Comparison of ENCODE assay signal across 2 cellular contexts in the genomic region with DNA sequence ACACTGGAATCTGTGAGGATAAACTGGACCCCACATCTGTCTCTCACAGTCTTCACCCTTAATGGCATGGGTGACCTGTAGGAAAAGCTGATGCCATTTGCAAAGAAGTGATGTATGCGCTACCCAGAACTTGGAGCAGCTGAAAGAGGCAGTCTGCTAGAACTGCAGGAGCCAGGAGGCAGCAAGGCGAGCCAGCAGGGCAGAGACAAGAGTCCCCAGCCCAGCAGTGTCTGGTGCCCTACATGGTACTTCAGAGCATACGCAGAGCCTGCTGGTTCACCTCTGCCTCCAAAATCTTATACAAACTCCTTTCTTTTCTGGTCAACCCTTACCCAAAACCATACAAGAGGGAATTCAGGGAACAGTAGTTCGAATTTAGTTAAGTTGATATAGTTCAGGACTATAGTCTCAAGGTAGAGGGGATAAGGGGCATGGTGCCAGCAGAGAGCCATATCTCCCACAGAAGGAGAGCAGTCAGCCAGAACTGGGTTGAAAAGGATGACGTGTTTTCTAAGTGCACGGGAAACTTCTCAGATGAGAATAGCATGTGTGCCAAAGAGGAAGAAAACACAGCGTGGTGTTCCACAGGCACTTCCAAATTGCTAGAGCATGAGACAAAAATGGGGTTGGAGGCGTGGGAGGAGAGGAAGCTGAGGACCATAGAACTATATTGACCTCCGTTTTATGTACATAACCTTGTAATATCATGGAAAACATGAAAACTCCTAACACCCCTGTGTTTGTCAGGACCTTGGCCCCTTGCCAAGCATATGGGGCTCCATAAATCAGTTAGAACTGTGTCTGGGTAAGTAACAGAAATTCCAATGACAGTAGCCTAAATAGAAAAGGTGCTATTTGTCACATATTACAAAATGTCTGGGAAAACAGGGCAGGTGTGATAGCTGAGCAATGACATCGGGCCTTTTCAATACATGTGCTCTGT.
TF ChIP-seq lines count a peak whose summit lies in the region.

No MANE protein-coding gene starts in this region.

TF ChIP-seq in Ishikawa, 13 proteins besides CTCF, POLR2A, EP300 and RAD21 (continued from another document):
- TF ChIP-seq, protein P1, sequence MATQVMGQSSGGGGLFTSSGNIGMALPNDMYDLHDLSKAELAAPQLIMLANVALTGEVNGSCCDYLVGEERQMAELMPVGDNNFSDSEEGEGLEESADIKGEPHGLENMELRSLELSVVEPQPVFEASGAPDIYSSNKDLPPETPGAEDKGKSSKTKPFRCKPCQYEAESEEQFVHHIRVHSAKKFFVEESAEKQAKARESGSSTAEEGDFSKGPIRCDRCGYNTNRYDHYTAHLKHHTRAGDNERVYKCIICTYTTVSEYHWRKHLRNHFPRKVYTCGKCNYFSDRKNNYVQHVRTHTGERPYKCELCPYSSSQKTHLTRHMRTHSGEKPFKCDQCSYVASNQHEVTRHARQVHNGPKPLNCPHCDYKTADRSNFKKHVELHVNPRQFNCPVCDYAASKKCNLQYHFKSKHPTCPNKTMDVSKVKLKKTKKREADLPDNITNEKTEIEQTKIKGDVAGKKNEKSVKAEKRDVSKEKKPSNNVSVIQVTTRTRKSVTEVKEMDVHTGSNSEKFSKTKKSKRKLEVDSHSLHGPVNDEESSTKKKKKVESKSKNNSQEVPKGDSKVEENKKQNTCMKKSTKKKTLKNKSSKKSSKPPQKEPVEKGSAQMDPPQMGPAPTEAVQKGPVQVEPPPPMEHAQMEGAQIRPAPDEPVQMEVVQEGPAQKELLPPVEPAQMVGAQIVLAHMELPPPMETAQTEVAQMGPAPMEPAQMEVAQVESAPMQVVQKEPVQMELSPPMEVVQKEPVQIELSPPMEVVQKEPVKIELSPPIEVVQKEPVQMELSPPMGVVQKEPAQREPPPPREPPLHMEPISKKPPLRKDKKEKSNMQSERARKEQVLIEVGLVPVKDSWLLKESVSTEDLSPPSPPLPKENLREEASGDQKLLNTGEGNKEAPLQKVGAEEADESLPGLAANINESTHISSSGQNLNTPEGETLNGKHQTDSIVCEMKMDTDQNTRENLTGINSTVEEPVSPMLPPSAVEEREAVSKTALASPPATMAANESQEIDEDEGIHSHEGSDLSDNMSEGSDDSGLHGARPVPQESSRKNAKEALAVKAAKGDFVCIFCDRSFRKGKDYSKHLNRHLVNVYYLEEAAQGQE (IDR thresholded peaks at IDR 0.05; ENCODE audit: low read depth), result no peak
- peak; percentile 68 for TF ChIP-seq EGR1 (IDR thresholded peaks at IDR 0.05)
- TF ChIP-seq FOXM1 (IDR thresholded peaks at IDR 0.05; ENCODE audit: borderline replicate concordance, low read depth), result peak; percentile 34; the same call in 1 of the 2 replicates
- no peak for TF ChIP-seq YY1 (IDR thresholded peaks at IDR 0.05; ENCODE audit: low read depth)
- TF ChIP-seq ZBTB7A (IDR thresholded peaks at IDR 0.05; ENCODE audit: low read depth), result no peak
- TF ChIP-seq USF1 (IDR thresholded peaks at IDR 0.05), result 0 out of 2 replicates have a peak, but pooled peaks have one; percentile 29

TF ChIP-seq in HepG2, 621 proteins besides CTCF, POLR2A, EP300 and RAD21 (continued from another document):
- TF ChIP-seq, protein P2, sequence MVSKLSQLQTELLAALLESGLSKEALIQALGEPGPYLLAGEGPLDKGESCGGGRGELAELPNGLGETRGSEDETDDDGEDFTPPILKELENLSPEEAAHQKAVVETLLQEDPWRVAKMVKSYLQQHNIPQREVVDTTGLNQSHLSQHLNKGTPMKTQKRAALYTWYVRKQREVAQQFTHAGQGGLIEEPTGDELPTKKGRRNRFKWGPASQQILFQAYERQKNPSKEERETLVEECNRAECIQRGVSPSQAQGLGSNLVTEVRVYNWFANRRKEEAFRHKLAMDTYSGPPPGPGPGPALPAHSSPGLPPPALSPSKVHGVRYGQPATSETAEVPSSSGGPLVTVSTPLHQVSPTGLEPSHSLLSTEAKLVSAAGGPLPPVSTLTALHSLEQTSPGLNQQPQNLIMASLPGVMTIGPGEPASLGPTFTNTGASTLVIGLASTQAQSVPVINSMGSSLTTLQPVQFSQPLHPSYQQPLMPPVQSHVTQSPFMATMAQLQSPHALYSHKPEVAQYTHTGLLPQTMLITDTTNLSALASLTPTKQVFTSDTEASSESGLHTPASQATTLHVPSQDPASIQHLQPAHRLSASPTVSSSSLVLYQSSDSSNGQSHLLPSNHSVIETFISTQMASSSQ (IDR thresholded peaks at IDR 0.05; ENCODE audit: low read depth), result no peak
- TF ChIP-seq, protein P2 (CRISPR knock-in tag; IDR thresholded peaks at IDR 0.05; ENCODE audit: borderline replicate concordance), result no peak
- TF ChIP-seq ZNF446 (CRISPR knock-in tag; IDR thresholded peaks at IDR 0.05), result no peak
- TF ChIP-seq THAP8 (CRISPR knock-in tag; IDR thresholded peaks at IDR 0.05; ENCODE audit: borderline replicate concordance), result no peak
- no peak for TF ChIP-seq ZNF644 (CRISPR knock-in tag; IDR thresholded peaks at IDR 0.05; ENCODE audit: low read depth)
- TF ChIP-seq NR1H2 (CRISPR knock-in tag; IDR thresholded peaks at IDR 0.05; ENCODE audit: borderline replicate concordance, low read depth), result no peak
- no peak for TF ChIP-seq DZIP1 (CRISPR knock-in tag; IDR thresholded peaks at IDR 0.05)
- no peak for TF ChIP-seq ZNF251 (CRISPR knock-in tag; IDR thresholded peaks at IDR 0.05)
- TF ChIP-seq NFE2L2 (IDR thresholded peaks at IDR 0.05; ENCODE audit: low read length), result no peak
- TF ChIP-seq POGZ (CRISPR knock-in tag; IDR thresholded peaks at IDR 0.05), result no peak
TF ChIP-seq in HepG2: peak in this region for 0.
